In genomic region chr19:21202865-21203494, GRCh38 we compare ENCODE assay signal across 9 cellular contexts.
A peak's percentile ranks its signal among the peaks of the same experiment; 100 is the strongest.
DNase-seq lines count a peak whose midpoint lies in the region; ATAC-seq and TF ChIP-seq lines count a peak whose summit lies in the region.
"Had no signal": no experiment of that assay in that cellular context is flagged by ENCODE, and none has a peak within 500 bp of the region (broad histone marks: within the 10 kb centered on the region; RNA-seq: fewer than 3 reads in every experiment).

No MANE protein-coding gene starts in this region.

- H3K4me3 ChIP-seq in HEK293 (ENCODE audit: low read depth, low read length) (no peak overlapping the region), RWPE2 (ENCODE audit: severe bottlenecking) (no peak overlapping the region), epithelial cell of esophagus (ENCODE audit: low read length) (no peak overlapping the region)
- H3K4me3 ChIP-seq in naive thymus-derived CD4-positive, alpha-beta T cell (ENCODE audit: low read length), result no peak overlapping the region

- no peaks in the 10 kb centered on the region for H3K36me3 Mint-ChIP-seq in naive thymus-derived CD4-positive, alpha-beta T cell

- no peaks in the 10 kb centered on the region for H3K4me1 Mint-ChIP-seq in naive thymus-derived CD4-positive, alpha-beta T cell

- CTCF ChIA-PET in HEK293 (lab: Yijun Ruan, JAX), result interaction anchor here (0.7 to 1.7 kb wide), 5 partner anchors 9 to 302 kb away, joined by 3 to 9 read pairs (median 4); partner anchors contain the start of gene ZNF429
- CTCF ChIA-PET in naive thymus-derived CD4-positive, alpha-beta T cell (lab: Charles Lee), result interaction anchor here (1.0 to 1.2 kb wide), 2 partner anchors 278 to 280 kb away, joined by 4 to 5 read pairs; no protein-coding TSS in a partner anchor

- POLR2A ChIA-PET in HEK293 (lab: Yijun Ruan, JAX), result no interaction called here
- POLR2A ChIA-PET in naive thymus-derived CD4-positive, alpha-beta T cell (lab: Charles Lee), result no interaction called here

- H3K36me3 ChIP-seq in HEK293 (ENCODE audit: control insufficient read depth in 2 of 2, insufficient read depth in 1 of 2, low read length in 2 of 2), result no peaks in the 10 kb centered on the region
- H3K36me3 ChIP-seq in RWPE2 (ENCODE audit: low read depth), result no peaks in the 10 kb centered on the region
- no peaks in the 10 kb centered on the region for H3K36me3 ChIP-seq in naive thymus-derived CD4-positive, alpha-beta T cell (ENCODE audit: control insufficient read depth in 2 of 3, insufficient read depth in 3 of 3, low read length in 3 of 3)

- DNase-seq in COLO829 (ENCODE audit: low spot score), result peak; percentile 36
- DNase-seq in RWPE2 (ENCODE audit: low spot score), result no peak
- peak; percentile 60 for DNase-seq in epithelial cell of esophagus (ENCODE audit: low read depth)
- peak in 6 of 9 donors; percentile 13 to 52 (median 36) for DNase-seq in naive thymus-derived CD4-positive, alpha-beta T cell
- no peak for DNase-seq in GM19238 (ENCODE audit: insufficient read length, low spot score)

- H3K27me3 ChIP-seq in RWPE2 (ENCODE audit: insufficient read depth, poor library complexity, severe bottlenecking), result no peaks in the 10 kb centered on the region
- no peaks in the 10 kb centered on the region for H3K27me3 ChIP-seq in naive thymus-derived CD4-positive, alpha-beta T cell (ENCODE audit: control insufficient read depth in 2 of 2, insufficient read depth in 2 of 2, low read length in 2 of 2)

- no peak overlapping the region for H3K4me3 Mint-ChIP-seq in naive thymus-derived CD4-positive, alpha-beta T cell
- H3K4me3 Mint-ChIP-seq: T-helper 1 cell treated with Interleukin-12 subunit alpha and Interleukin-12 subunit beta and Interleukin-4 antibody, amounts not matched to agents 30 μg/mL and 1 μg/mL, for 36 hours had no signal

- intact Hi-C loops in naive thymus-derived CD4-positive, alpha-beta T cell (cut with micrococcal nuclease), result loop anchor here (1.0 to 10.0 kb wide), 3 partner anchors 279 to 692 kb away; no protein-coding TSS in a partner anchor

- no peak for ATAC-seq in RWPE2 (ENCODE audit: low read depth)
- ATAC-seq in naive thymus-derived CD4-positive, alpha-beta T cell, result peak; percentile 73
- ATAC-seq in GM18502 (IDR thresholded peaks at IDR 0.05; ENCODE audit: poor library complexity, unreplicated experiment), result no peak
- ATAC-seq in HG03520 (IDR thresholded peaks at IDR 0.05; ENCODE audit: unreplicated experiment), result no peak

- H3K9me3 ChIP-seq in HEK293 (ENCODE audit: control insufficient read depth, insufficient read depth, low read depth, low read length) (no peaks in the 10 kb centered on the region), RWPE2 (ENCODE audit: severe bottlenecking) (no peaks in the 10 kb centered on the region)
- H3K9me3 ChIP-seq in naive thymus-derived CD4-positive, alpha-beta T cell (ENCODE audit: control insufficient read depth in 2 of 3, low read length in 3 of 3), result no peaks in the 10 kb centered on the region

- H3K27ac Mint-ChIP-seq in naive thymus-derived CD4-positive, alpha-beta T cell, result no peak overlapping the region
- H3K27ac Mint-ChIP-seq: T-helper 1 cell treated with Interleukin-12 subunit alpha and Interleukin-12 subunit beta and Interleukin-4 antibody, amounts not matched to agents 30 μg/mL and 1 μg/mL, for 36 hours had no signal

- H3K9me3 Mint-ChIP-seq in naive thymus-derived CD4-positive, alpha-beta T cell, result peaks cover 0 to 17% (median 0%) of the 10 kb centered on the region in 11 donors

- H3K4me1 ChIP-seq in HEK293 (ENCODE audit: control insufficient read depth, insufficient read depth, low read length), result no peaks in the 10 kb centered on the region
- no peaks in the 10 kb centered on the region for H3K4me1 ChIP-seq in RWPE2 (ENCODE audit: insufficient read depth, poor library complexity, severe bottlenecking)
- no peaks in the 10 kb centered on the region for H3K4me1 ChIP-seq in naive thymus-derived CD4-positive, alpha-beta T cell (ENCODE audit: control insufficient read depth in 2 of 2, insufficient read depth in 2 of 2, low read length in 2 of 2)

- H3K27ac ChIP-seq in HEK293 (ENCODE audit: extremely low read depth, low read depth, low read length), result no peak overlapping the region
- no peak overlapping the region for H3K27ac ChIP-seq in RWPE2 (ENCODE audit: poor library complexity, severe bottlenecking)
- no peak overlapping the region for H3K27ac ChIP-seq in naive thymus-derived CD4-positive, alpha-beta T cell (ENCODE audit: low read depth, low read length)

- TF ChIP-seq CTCF in HEK293 (tag by site-specific recombination; IDR thresholded peaks at IDR 0.05), result no peak
- TF ChIP-seq CTCF in RWPE2 (IDR thresholded peaks at IDR 0.05; ENCODE audit: poor library complexity, severe bottlenecking), result peak; percentile 35
- peak; percentile 71 for TF ChIP-seq CTCF in epithelial cell of esophagus (IDR thresholded peaks at IDR 0.05; ENCODE audit: insufficient read depth, low read depth, low read length, missing control alignments)

- peaks cover 0 to 18% (median 13%) of the 10 kb centered on the region in 5 donors for H3K27me3 Mint-ChIP-seq in naive thymus-derived CD4-positive, alpha-beta T cell

TF ChIP-seq in HEK293, 187 proteins besides CTCF, POLR2A, EP300 and RAD21:
- TF ChIP-seq ZNF654 (tag by site-specific recombination; IDR thresholded peaks at IDR 0.05; ENCODE audit: low read depth), result peak; percentile 55
- TF ChIP-seq ZFP41 (tag by site-specific recombination; IDR thresholded peaks at IDR 0.05; ENCODE audit: borderline replicate concordance), result no peak
- no peak for TF ChIP-seq ZNF555 (tag by site-specific recombination; conservative IDR thresholded peaks at IDR 0.05)
- TF ChIP-seq ZNF26 (tag by site-specific recombination; IDR thresholded peaks at IDR 0.05), result no peak
- no peak for TF ChIP-seq ZNF791 (tag by site-specific recombination; IDR thresholded peaks at IDR 0.05)

Comparison
In these comparisons a context has a peak if more than half of its experiments do, and no peak if none do; other contexts are left out.
1. DNase-seq: peak in COLO829 (single experiment), epithelial cell of esophagus (single experiment) and naive thymus-derived CD4-positive, alpha-beta T cell (6 of 9); none in RWPE2 (single experiment) and GM19238 (single experiment).